In the genomic region with DNA sequence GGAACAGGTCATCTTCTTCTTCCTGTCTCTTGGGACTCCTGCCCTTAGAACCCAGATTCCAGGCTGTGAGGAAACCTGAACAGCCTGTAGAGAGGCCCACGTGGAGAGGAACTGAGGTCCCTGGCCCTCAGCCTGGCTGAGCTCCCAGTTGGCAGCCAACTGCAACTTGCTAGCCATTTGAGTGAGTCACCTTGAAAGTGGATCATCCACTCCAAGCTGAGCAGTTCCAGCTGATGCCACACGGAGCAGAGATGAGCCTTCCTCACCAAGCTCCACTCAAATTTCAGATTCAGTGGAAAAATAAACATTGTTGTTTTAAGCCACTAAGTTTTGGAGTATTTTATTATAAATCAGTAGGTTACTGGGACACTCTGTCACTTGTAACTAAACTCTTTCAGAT, we compare ENCODE assay signal across 7 cellular contexts.
DNase-seq lines count a peak whose midpoint lies in the region; ATAC-seq and TF ChIP-seq lines count a peak whose summit lies in the region.

No MANE protein-coding gene starts in this region.

- no peak overlapping the region for H3K4me3 ChIP-seq in epithelial cell of proximal tubule (ENCODE audit: low read depth, low read length)

- TF ChIP-seq CTCF in epithelial cell of proximal tubule (conservative IDR thresholded peaks at IDR 0.05; ENCODE audit: low read depth, low read length) (peak; percentile 59), omental fat pad (IDR thresholded peaks at IDR 0.05) (no peak)

- DNase-seq in HCEC 1CT (peak; percentile 75), NCI-H69 (lab: John Stamatoyannopoulos, UW) (peak; percentile 74), epithelial cell of proximal tubule (ENCODE audit: low read depth) (peak; percentile 32), omental fat pad (ENCODE audit: low spot score) (no peak), OCI-M2 (lab: John Stamatoyannopoulos, UW; ENCODE audit: unreplicated experiment) (no peak)
- no peak for DNase-seq in central memory CD4-positive, alpha-beta T cell

- ATAC-seq in omental fat pad (ENCODE audit: low FRiP score) = peak; percentile 86
- no peak for ATAC-seq in GM19463 (IDR thresholded peaks at IDR 0.05; ENCODE audit: unreplicated experiment)

Comparison
In these comparisons a context has a peak if more than half of its experiments do, and no peak if none do; other contexts are left out.
1. DNase-seq: peak in HCEC 1CT (single experiment), NCI-H69 (single experiment) and epithelial cell of proximal tubule (single experiment); none in omental fat pad (single experiment), OCI-M2 (single experiment) and central memory CD4-positive, alpha-beta T cell (single experiment).